Comparison of ENCODE assay signal across 7 cellular contexts in the genomic region with DNA sequence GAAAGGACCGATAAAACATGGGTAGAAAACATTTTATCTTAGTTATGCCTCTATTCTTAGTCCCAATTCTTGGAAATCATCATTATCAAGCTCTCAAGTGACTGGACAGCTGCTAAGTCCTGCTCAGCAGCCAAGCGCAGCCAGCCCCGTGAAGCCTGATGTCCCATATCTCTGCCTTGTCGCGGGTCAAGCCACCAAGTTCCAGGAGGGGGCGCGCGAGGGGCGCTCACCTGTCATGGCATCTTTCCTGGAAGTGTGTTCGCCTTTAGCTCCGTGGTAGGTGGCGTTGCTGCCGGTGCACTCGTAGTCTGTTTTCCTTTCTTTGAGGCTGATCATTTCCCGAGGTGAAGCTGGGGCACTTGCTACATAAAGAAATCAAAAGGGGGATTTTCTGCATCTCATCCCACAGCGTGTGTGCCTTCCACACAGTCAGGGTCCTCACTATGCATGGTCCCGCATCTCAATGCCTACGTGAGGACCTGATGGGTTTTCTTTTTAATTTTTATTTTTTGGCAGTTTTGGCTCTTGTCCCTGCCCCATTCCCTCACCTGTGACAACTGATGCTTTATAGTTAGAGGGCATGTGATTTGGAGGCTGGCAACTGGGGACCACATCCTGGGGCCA.
DNase-seq lines count a peak whose midpoint lies in the region; ATAC-seq and TF ChIP-seq lines count a peak whose summit lies in the region.

No MANE protein-coding gene starts in this region.

- TF ChIP-seq CTCF in HFF-Myc (IDR thresholded peaks at IDR 0.05; ENCODE audit: low read depth, low read length, missing control alignments): peak; percentile 82

- peak; percentile 91 for ATAC-seq in GM18498 (IDR thresholded peaks at IDR 0.05; ENCODE audit: unreplicated experiment)

- DNase-seq in HFF-Myc (ENCODE audit: extremely low read depth, low read depth): no peak
- peak; percentile 14 for DNase-seq in MV-4-11 (lab: John Stamatoyannopoulos, UW)
- DNase-seq in activated CD4-positive, CD25-positive, alpha-beta regulatory T cell (lab: John Stamatoyannopoulos, UW): peak; percentile 24 to 45 (median 42)
- peak; percentile 44 for DNase-seq in cerebellar cortex (ENCODE audit: low spot score)
- peak; percentile 23 for DNase-seq in medulla oblongata (ENCODE audit: extremely low spot score)
- DNase-seq in stimulated activated CD8-positive, alpha-beta memory T cell treated with anti-CD3 and anti-CD28 coated beads, Interleukin-7, amount 100 ng/mL, for 24 hours (ENCODE audit: low read depth): peak; percentile 40

- H3K4me3 ChIP-seq in HFF-Myc (replicated peaks; ENCODE audit: low read depth, low read length): no peak overlapping the region
